Comparison of ENCODE assay signal across 8 cellular contexts in the genomic region with DNA sequence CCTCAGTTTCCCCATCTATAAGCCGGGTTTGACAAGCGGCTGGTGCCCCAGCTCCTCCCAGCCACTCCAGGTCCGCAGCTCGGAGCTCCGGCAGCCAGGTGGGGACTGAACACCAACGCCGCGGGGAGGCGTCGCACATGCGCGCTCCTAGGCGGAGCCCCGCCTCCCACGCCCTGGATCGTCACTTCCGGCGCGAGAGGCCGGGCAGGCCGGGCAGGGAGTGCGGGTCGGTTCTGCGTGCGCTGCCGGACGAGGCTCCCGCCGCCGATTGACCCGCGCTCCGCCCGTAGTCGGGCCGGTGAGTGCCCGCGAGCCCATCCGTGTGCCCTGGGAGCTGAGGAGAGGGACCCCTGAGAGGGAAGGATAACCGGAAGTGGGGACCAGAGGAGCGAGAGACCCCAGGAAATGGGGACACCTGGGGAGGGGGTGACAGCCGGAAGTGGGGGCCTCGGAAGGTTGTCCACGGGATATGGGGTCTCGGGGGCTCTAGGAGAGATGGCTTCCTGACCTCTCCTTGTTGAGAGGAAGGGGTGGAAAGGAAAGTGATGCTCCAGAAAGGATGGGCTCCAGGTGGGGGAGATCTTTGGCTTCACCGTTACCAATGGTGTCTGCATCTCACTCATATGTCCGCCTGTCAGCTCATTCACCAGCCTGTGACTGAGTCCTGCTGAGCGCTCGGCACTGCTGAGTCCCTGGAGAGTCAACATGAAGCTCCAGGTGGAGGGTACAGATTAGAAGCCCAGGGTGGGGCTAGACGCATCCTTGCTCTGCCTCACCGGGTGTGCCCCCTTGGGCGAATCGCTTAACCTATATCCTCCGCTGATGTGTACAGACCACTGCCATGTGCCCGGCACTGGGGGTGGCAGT. TPM values are rescaled to one million over a fixed set of nuclear protein-coding genes. Genes with fewer than 3 reads are reported as not detected.
A peak's percentile ranks its signal among the peaks of the same experiment; 100 is the strongest.
DNase-seq lines count a peak whose midpoint lies in the region; ATAC-seq, FAIRE-seq and TF ChIP-seq lines count a peak whose summit lies in the region.

Gene TTPAL, plus strand, starts transcription at position 181 of the 867 bp plus-strand sequence. CDS start 4,126 bp downstream, outside the sequence.

- H3K4me2 ChIP-seq in H1 (ENCODE audit: insufficient read depth in 1 of 2, low read depth in 2 of 2, low read length in 2 of 2): peak within 1 kb of the TSS; percentile 83 to 95

- H3K4me3 ChIP-seq in H1 (ENCODE audit: extremely low read depth in 1 of 4, insufficient read depth in 2 of 4, low read depth in 3 of 4, low read length in 4 of 4): peak within 1 kb of the TSS; percentile 82 to 93 (median 89)

- no peak for TF ChIP-seq EP300 in H1 (IDR thresholded peaks at IDR 0.05; ENCODE audit: borderline replicate concordance in 1 of 2, low read depth in 2 of 2, low read length in 2 of 2)

- POLR2A ChIA-PET in H1 (lab: Charles Lee; ENCODE audit: partially characterized antibody): interaction anchor here (0.6 to 1.5 kb wide), 5 partner anchors 9 to 141 kb away, joined by 3 to 4 read pairs (median 3); no protein-coding TSS in a partner anchor

- H3K4ac ChIP-seq in H1 (replicated peaks; ENCODE audit: insufficient read length, low read depth, low read length): peak within 1 kb of the TSS; percentile 88

- H4K91ac ChIP-seq in H1 (replicated peaks; ENCODE audit: insufficient read length, low read length): peak within 1 kb of the TSS; percentile 34

- H2AFZ ChIP-seq in H1 (ENCODE audit: low read length): peak within 1 kb of the TSS; percentile 97

- H3K14ac ChIP-seq in H1 (ENCODE audit: insufficient read length): no peak within 1 kb of the TSS

- peak in 1 of 3 experiments; percentile 9; a peak in 1 of 4 replicates for TF ChIP-seq CTCF in H1 (IDR thresholded peaks at IDR 0.05; ENCODE audit: control extremely low read depth in 1 of 3, insufficient read depth in 1 of 3, low read depth in 1 of 3, low read length in 3 of 3)

- no peaks in the 10 kb centered on the region for H4K20me1 ChIP-seq in H1 (replicated peaks in 1 of 2; ENCODE audit: control insufficient read depth in 1 of 2, insufficient read depth in 2 of 2, low read length in 2 of 2)

- H2BK20ac ChIP-seq in H1 (ENCODE audit: low read length): 0 out of 2 replicates have a peak within 1 kb of the TSS, but pooled peaks have one; percentile 61

- no peaks in the 10 kb centered on the region for H3K9me3 ChIP-seq in H1 (ENCODE audit: insufficient read depth in 2 of 2, low read depth in 1 of 2, low read length in 1 of 2)

- peaks cover 0 to 3% (median 0%) of the 10 kb centered on the region in 4 experiments; a peak in 2 of 8 replicates for H3K36me3 ChIP-seq in H1 (ENCODE audit: control insufficient read depth in 2 of 4, insufficient read depth in 4 of 4, low read length in 3 of 4)

- 0 out of 2 replicates have a peak within 1 kb of the TSS, but pooled peaks have one; percentile 36 for H4K8ac ChIP-seq in H1 (ENCODE audit: extremely low read depth, insufficient read depth, low read length)

- CTCF ChIA-PET in H1 (lab: Charles Lee; ENCODE audit: partially characterized antibody): interaction anchor here (0.8 to 1.7 kb wide), 6 partner anchors 45 to 135 kb away, joined by 3 read pairs; no protein-coding TSS in a partner anchor

- H2BK120ac ChIP-seq in H1 (replicated peaks; ENCODE audit: low read depth, low read length): no peak within 1 kb of the TSS

- H3K23me2 ChIP-seq in H1 (ENCODE audit: low read depth, low read length): peaks cover 7% of the 10 kb centered on the region

- no peak within 1 kb of the TSS for H2AK5ac ChIP-seq in H1 (ENCODE audit: low read depth, low read length)

- no peak within 1 kb of the TSS for H3K23ac ChIP-seq in H1 (ENCODE audit: insufficient read length)

- peak within 1 kb of the TSS; percentile 72; the same call in 1 of the 2 replicates for H2BK15ac ChIP-seq in H1 (ENCODE audit: low read length)

- H3K79me2 ChIP-seq in H1 (ENCODE audit: control insufficient read depth in 1 of 2, insufficient read depth in 2 of 2, low read length in 2 of 2): peaks cover 0 to 13% of the 10 kb centered on the region in 2 experiments; a peak in 2 of 4 replicates

- peaks cover 2 to 11% (median 3%) of the 10 kb centered on the region in 4 experiments; a peak in 5 of 7 replicates for H3K4me1 ChIP-seq in H1 (replicated peaks in 1 of 4; ENCODE audit: control insufficient read depth in 3 of 4, insufficient read depth in 4 of 4, low read length in 3 of 4)

- H4K5ac ChIP-seq in H1 (ENCODE audit: insufficient read length, low read depth, low read length): peak within 1 kb of the TSS; percentile 85

- no peak for FAIRE-seq in H1 (lab: Jason Lieb, UNC)

- peak; percentile 61 to 84 for TF ChIP-seq POLR2A in H1 (IDR thresholded peaks at IDR 0.05; ENCODE audit: control extremely low read depth in 1 of 2, low read depth in 2 of 2, low read length in 2 of 2)

- WGBS in H1 (ENCODE audit: extremely low coverage in 1 of 2, insufficient coverage in 1 of 2, insufficient read length in 1 of 2, insufficient replicate concordance in 2 of 2, low coverage in 1 of 2, low lambda C conversion rate in 2 of 2, missing lambda C conversion rate in 1 of 2), 2 experiments: 7% methylated on average over 34 of the region's 55 CpGs; no CpG with 5 or more reads in 1 of the 2 experiments

- TF ChIP-seq RAD21 in H1 (IDR thresholded peaks at IDR 0.05 in 1 of 2, conservative IDR thresholded peaks at IDR 0.05 in 1 of 2; ENCODE audit: low read depth in 2 of 2, low read length in 2 of 2): peak in 1 of 2 experiments; percentile 12; a peak in 1 of 4 replicates

- peak within 1 kb of the TSS in 3 of 4 experiments; percentile 68 to 74 (median 72); a peak in 6 of 7 replicates for H3K9ac ChIP-seq in H1 (replicated peaks in 1 of 4; ENCODE audit: extremely low read depth in 1 of 4, low read depth in 3 of 4, low read length in 3 of 4)

- no peaks in the 10 kb centered on the region for H3K27me3 ChIP-seq in H1 (replicated peaks in 1 of 4; ENCODE audit: control insufficient read depth in 3 of 4, extremely low read depth in 1 of 4, insufficient read depth in 3 of 4, low read length in 3 of 4)

- no peak within 1 kb of the TSS for H2BK12ac ChIP-seq in H1 (ENCODE audit: low read depth, low read length)

- H3K56ac ChIP-seq in H1 (replicated peaks; ENCODE audit: insufficient read length, low read depth, low read length): peak within 1 kb of the TSS; percentile 60

- peak within 1 kb of the TSS; percentile 100 for H3K18ac ChIP-seq in H1 (ENCODE audit: extremely low read depth, low read length)

- ATAC-seq in GM21367 (IDR thresholded peaks at IDR 0.05; ENCODE audit: unreplicated experiment): peak; percentile 86

- DNase-seq in COLO829 (ENCODE audit: low spot score) (peak; percentile 90), HT1080 (ENCODE audit: low read depth) (peak; percentile 80), NOMO-1 treated with DMSO at 0.1 percent for 48 hours (lab: John Stamatoyannopoulos, UW; ENCODE audit: unreplicated experiment) (peak; percentile 79), H1 (ENCODE audit: low read depth in 1 of 2, low spot score in 2 of 2) (peak; percentile 67 to 95), mesenteric fat pad (ENCODE audit: low spot score) (peak; percentile 96)
- peak; percentile 84 to 88 (median 88) for DNase-seq in activated CD8-positive, alpha-beta memory T cell treated with anti-CD3 and anti-CD28 coated beads for 48 hours (ENCODE audit: low read depth in 2 of 3, low spot score in 2 of 3)
- peak; percentile 74 for DNase-seq in stimulated activated CD8-positive, alpha-beta memory T cell treated with anti-CD3 and anti-CD28 coated beads, Interleukin-15, amount 100 ng/mL, for 1 hour (ENCODE audit: low read depth)

- H2BK5ac ChIP-seq in H1 (ENCODE audit: low read depth, low read length): peak within 1 kb of the TSS; percentile 89; the same call in 1 of the 2 replicates

- peak within 1 kb of the TSS; percentile 73; the same call in 1 of the 2 replicates for H3K27ac ChIP-seq in H1 (ENCODE audit: low read depth, low read length)

- H3K79me1 ChIP-seq in H1 (ENCODE audit: low read depth, low read length): no peaks in the 10 kb centered on the region

TF ChIP-seq in H1, 55 proteins besides CTCF, POLR2A, EP300 and RAD21 (continues in another document):
- TF ChIP-seq POLR2AphosphoS5 (IDR thresholded peaks at IDR 0.05; ENCODE audit: low read depth, low read length) (peak; percentile 82), TBP (IDR thresholded peaks at IDR 0.05; ENCODE audit: low read depth, low read length) (peak; percentile 43; the same call in 1 of the 2 replicates), ASH2L (IDR thresholded peaks at IDR 0.05; ENCODE audit: low read length) (peak; percentile 87), SIX5 (IDR thresholded peaks at IDR 0.05; ENCODE audit: low read depth, low read length) (no peak), SUZ12 (IDR thresholded peaks at IDR 0.05; ENCODE audit: low read length) (no peak), GABPA (IDR thresholded peaks at IDR 0.05; ENCODE audit: borderline replicate concordance, insufficient read depth, low read length) (peak; percentile 88), TAF1 (IDR thresholded peaks at IDR 0.05; ENCODE audit: low read depth, low read length) (peak; percentile 78), BACH1 (IDR thresholded peaks at IDR 0.05; ENCODE audit: low read length) (no peak), CREB1 (IDR thresholded peaks at IDR 0.05) (peak; percentile 90)
- TF ChIP-seq, protein P1, sequence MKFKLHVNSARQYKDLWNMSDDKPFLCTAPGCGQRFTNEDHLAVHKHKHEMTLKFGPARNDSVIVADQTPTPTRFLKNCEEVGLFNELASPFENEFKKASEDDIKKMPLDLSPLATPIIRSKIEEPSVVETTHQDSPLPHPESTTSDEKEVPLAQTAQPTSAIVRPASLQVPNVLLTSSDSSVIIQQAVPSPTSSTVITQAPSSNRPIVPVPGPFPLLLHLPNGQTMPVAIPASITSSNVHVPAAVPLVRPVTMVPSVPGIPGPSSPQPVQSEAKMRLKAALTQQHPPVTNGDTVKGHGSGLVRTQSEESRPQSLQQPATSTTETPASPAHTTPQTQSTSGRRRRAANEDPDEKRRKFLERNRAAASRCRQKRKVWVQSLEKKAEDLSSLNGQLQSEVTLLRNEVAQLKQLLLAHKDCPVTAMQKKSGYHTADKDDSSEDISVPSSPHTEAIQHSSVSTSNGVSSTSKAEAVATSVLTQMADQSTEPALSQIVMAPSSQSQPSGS (IDR thresholded peaks at IDR 0.05; ENCODE audit: low read length): 0 out of 2 replicates have a peak, but pooled peaks have one; percentile 47

RNA-seq across cellular contexts. Expression of gene TTPAL, which starts in this region (rescaled TPM):
- total RNA-seq in HT1080 (2014; rRNA removed; shearing (Covaris generic)): 7.6 and 10.7 TPM in 2 replicates
- 13.2 and 17.6 TPM in 2 replicates for polyA plus RNA-seq in HT1080 (2015; cell fraction: cytosol; rRNA removed)
- polyA plus RNA-seq in HT1080 (2015; cell fraction: nucleus; rRNA removed): 14.4 and 15.7 TPM in 2 replicates
- 14.0 and 14.8 TPM in 2 replicates for total RNA-seq in H1 (2021; fragmentation: NEBNext Ultra II Directional; extraction: Animal tissue kit (Norgen Biotek cat#: 25700))
- 2.8 and 7.6 TPM in 2 replicates for polyA plus RNA-seq in H1 (2011; rRNA removed)
- polyA plus RNA-seq in H1 (2011; cell fraction: cytosol; rRNA removed): 4.1 TPM
- 9.1 TPM for polyA plus RNA-seq in H1 (2011; cell fraction: nucleus; rRNA removed)
- polyA plus RNA-seq in H1 (2012, experiment 1 of 2): 5.3 to 6.8 TPM (median 5.8 TPM) in 4 replicates
- 1.2 TPM for polyA plus RNA-seq in H1 (2012, experiment 2 of 2)
- polyA plus RNA-seq in H1 (2013, experiment 1 of 2): 6.7 TPM
- 7.2 TPM for polyA plus RNA-seq in H1 (2013, experiment 2 of 2)
- 12.1 and 14.9 TPM in 2 replicates for polyA minus RNA-seq in H1 (2011; rRNA and poly(A)+ RNA removed)
- 10.2 TPM for polyA minus RNA-seq in H1 (2011; cell fraction: cytosol; rRNA and poly(A)+ RNA removed)
- polyA minus RNA-seq in H1 (2011; cell fraction: nucleus; rRNA and poly(A)+ RNA removed): 9.0 TPM
- 19.8 TPM for total RNA-seq in mesenteric fat pad

Comparison
In these comparisons a context has a peak if more than half of its experiments do, and no peak if none do; other contexts are left out.
1. Peak in every context shown above with its lines: DNase-seq, ATAC-seq, H3K4me3 ChIP-seq and H3K27ac ChIP-seq.